ENCODE assay signal across 10 cellular contexts in genomic region chr12:26749781-26750180, GRCh38.
A peak's percentile ranks its signal among the peaks of the same experiment; 100 is the strongest.
DNase-seq lines count a peak whose midpoint lies in the region; ATAC-seq, FAIRE-seq and TF ChIP-seq lines count a peak whose summit lies in the region.
"Had no signal": no experiment of that assay in that cellular context is flagged by ENCODE, and none has a peak within 500 bp of the region (broad histone marks: within the 10 kb centered on the region; RNA-seq: fewer than 3 reads in every experiment).

No MANE protein-coding gene starts in this region.

- no peak overlapping the region for H2AFZ ChIP-seq in HepG2 (ENCODE audit: low read length)

- H3K27ac ChIP-seq in HepG2 (ENCODE audit: extremely low read length, insufficient read depth, low read length) (peak overlapping the region; percentile 33), right lobe of liver (peak overlapping the region in 1 of 3 donors; percentile 6), transverse colon (no peak overlapping the region)

- peaks cover 100% of the 10 kb centered on the region for H3K4me1 ChIP-seq in HepG2 (ENCODE audit: insufficient read depth, low read length)
- peaks cover 0 to 91% (median 40%) of the 10 kb centered on the region in 4 donors for H3K4me1 ChIP-seq in right lobe of liver
- peaks cover 0 to 28% (median 11%) of the 10 kb centered on the region in 4 donors for H3K4me1 ChIP-seq in transverse colon

- peak overlapping the region in 2 of 3 donors; percentile 52 to 75 for H3K27ac Mint-ChIP-seq in IgD-negative memory B cell

- no peak for FAIRE-seq in HepG2 (lab: Jason Lieb, UNC)
- FAIRE-seq: endometrium had no signal

- no TSS peak for BruUV-seq in HepG2 (replicated peaks; lab: Mats Ljungman, UMichigan)

- H3K36me3 ChIP-seq in HepG2 (replicated peaks in 1 of 2; ENCODE audit: control insufficient read depth in 1 of 2, insufficient read depth in 2 of 2, low read length in 2 of 2) = peaks cover 0 to 15% of the 10 kb centered on the region in 2 experiments; a peak in 2 of 5 replicates
- no peaks in the 10 kb centered on the region for H3K36me3 ChIP-seq in right lobe of liver
- H3K36me3 ChIP-seq in transverse colon = no peaks in the 10 kb centered on the region

- no peak overlapping the region for H3K4me3 ChIP-seq in HepG2 (replicated peaks in 1 of 3; ENCODE audit: insufficient read depth in 1 of 3, low read depth in 2 of 3, low read length in 3 of 3)
- H3K4me3 ChIP-seq in right lobe of liver = no peak overlapping the region
- no peak overlapping the region for H3K4me3 ChIP-seq in transverse colon

- CTCF ChIA-PET in HepG2 (lab: Yijun Ruan, JAX; ENCODE audit: low intra/inter-chr PET ratio, low total read pairs) = no interaction called here

- no peak overlapping the region; the same call in 1 of the 2 replicates for H3K4me2 ChIP-seq in HepG2 (ENCODE audit: low read depth, low read length)

- peaks cover 7% of the 10 kb centered on the region for H3K36me3 Mint-ChIP-seq in IgD-negative memory B cell
- H3K36me3 Mint-ChIP-seq: CD4-positive, CD25-positive, alpha-beta regulatory T cell had no signal

- H3K9me3 Mint-ChIP-seq in IgD-negative memory B cell = peaks cover 0 to 3% (median 0%) of the 10 kb centered on the region in 3 donors

- no peak for TF ChIP-seq POLR2A in HepG2 (IDR thresholded peaks at IDR 0.05; ENCODE audit: insufficient read depth in 1 of 2, low read depth in 2 of 2, low read length in 2 of 2)
- no peak for TF ChIP-seq POLR2A in right lobe of liver (IDR thresholded peaks at IDR 0.05)
- TF ChIP-seq POLR2A in transverse colon (IDR thresholded peaks at IDR 0.05) = no peak

- H3K4me3 Mint-ChIP-seq in IgD-negative memory B cell = peak overlapping the region in 2 of 4 donors; percentile 45 to 76

- H3K4me1 Mint-ChIP-seq in IgD-negative memory B cell = peaks cover 37 to 45% (median 39%) of the 10 kb centered on the region in 3 donors

- H4K20me1 ChIP-seq in HepG2 (ENCODE audit: insufficient read depth, low read length) = no peaks in the 10 kb centered on the region

- in situ Hi-C loops in HepG2 (cut with HindIII; ENCODE audit: extremely low pct_ligation_motif_present, low pct_unique_long_range_greater_than_20kb) (no loop called here), transverse colon (cut with MboI; ENCODE audit: low pct_ligation_motif_present in 1 of 4, low pct_unique_long_range_greater_than_20kb in 1 of 4, low sequenced_read_pairs in 3 of 4) (no loop called here)

- no peaks in the 10 kb centered on the region for H3K27me3 Mint-ChIP-seq in IgD-negative memory B cell
- H3K27me3 Mint-ChIP-seq: CD4-positive, CD25-positive, alpha-beta regulatory T cell had no signal

- TF ChIP-seq EP300 in HepG2 (IDR thresholded peaks at IDR 0.05; ENCODE audit: low read depth in 2 of 2, low read length in 2 of 2) = no peak
- TF ChIP-seq EP300 in HepG2 (CRISPR knock-in tag; IDR thresholded peaks at IDR 0.05; ENCODE audit: borderline replicate concordance) = no peak
- no peak for TF ChIP-seq EP300 in transverse colon (IDR thresholded peaks at IDR 0.05; ENCODE audit: low read depth)

- H3K9me3 ChIP-seq in HepG2 (ENCODE audit: low read length) = no peaks in the 10 kb centered on the region
- H3K9me3 ChIP-seq in right lobe of liver = no peaks in the 10 kb centered on the region
- H3K9me3 ChIP-seq in transverse colon = peaks cover 0 to under 1% of the 10 kb centered on the region in 2 donors

- POLR2A ChIA-PET in HepG2 (lab: Yijun Ruan, JAX) = interaction anchor here (0.9 to 1.4 kb wide), 2 partner anchors 13 kb away, joined by 3 to 7 read pairs; no protein-coding TSS in a partner anchor

- H3K27me3 ChIP-seq in HepG2 (ENCODE audit: control insufficient read depth in 1 of 2, insufficient read depth in 2 of 2, low read length in 2 of 2) (no peaks in the 10 kb centered on the region), right lobe of liver (no peaks in the 10 kb centered on the region), transverse colon (no peaks in the 10 kb centered on the region)

- H3K79me2 ChIP-seq in HepG2 (ENCODE audit: insufficient read depth, low read length) = peaks cover 77% of the 10 kb centered on the region

- no peak for TF ChIP-seq CTCF in HepG2 (CRISPR knock-in tag; IDR thresholded peaks at IDR 0.05)
- no peak for TF ChIP-seq CTCF in right lobe of liver (IDR thresholded peaks at IDR 0.05)
- no peak for TF ChIP-seq CTCF in transverse colon (IDR thresholded peaks at IDR 0.05)

- ATAC-seq in HepG2 (no peak), right lobe of liver (no peak), HG02678 (IDR thresholded peaks at IDR 0.05; ENCODE audit: unreplicated experiment) (peak; percentile 73)

- no peak for TF ChIP-seq RAD21 in HepG2 (CRISPR knock-in tag; IDR thresholded peaks at IDR 0.05)

- intact Hi-C loops in HepG2 (cut with micrococcal nuclease; ENCODE audit: unreplicated experiment) = no loop called here
- intact Hi-C loops in right lobe of liver (cut with DNase I) = no loop called here
- intact Hi-C loops in transverse colon (cut with DNase I; ENCODE audit: low total_unique reads) = no loop called here

- no peak overlapping the region for H3K9ac ChIP-seq in HepG2 (ENCODE audit: insufficient read depth, low read depth, low read length)

- DNase-seq in HepG2 (ENCODE audit: low spot score) (no peak), right lobe of liver (no peak), superior temporal gyrus (ENCODE audit: extremely low spot score) (peak; percentile 54), transverse colon (no peak), T-helper 1 cell (no peak)
- no peak for DNase-seq in stimulated activated CD4-positive, alpha-beta T cell treated with anti-CD3 and anti-CD28 coated beads, Interleukin-2, amount 100 ng/mL, for 48 hours

TF ChIP-seq in HepG2, 621 proteins besides CTCF, POLR2A, EP300 and RAD21 (continues in another document):
- TF ChIP-seq SOX5 (CRISPR knock-in tag; IDR thresholded peaks at IDR 0.05; ENCODE audit: borderline replicate concordance) = no peak
- no peak for TF ChIP-seq SNAPC2 (CRISPR knock-in tag; IDR thresholded peaks at IDR 0.05)
- no peak for TF ChIP-seq ZNF232 (CRISPR knock-in tag; IDR thresholded peaks at IDR 0.05; ENCODE audit: borderline replicate concordance)
- TF ChIP-seq ZNF782 (CRISPR knock-in tag; IDR thresholded peaks at IDR 0.05; ENCODE audit: borderline replicate concordance) = no peak
- no peak for TF ChIP-seq ARID3A (IDR thresholded peaks at IDR 0.05; ENCODE audit: low read depth, low read length)
- TF ChIP-seq MAFF (IDR thresholded peaks at IDR 0.05; ENCODE audit: low read depth, low read length) = peak; percentile 85
- TF ChIP-seq NFKBIZ (CRISPR knock-in tag; IDR thresholded peaks at IDR 0.05) = no peak
- TF ChIP-seq RFX1 (IDR thresholded peaks at IDR 0.05) = no peak
- no peak for TF ChIP-seq NONO (IDR thresholded peaks at IDR 0.05)
- TF ChIP-seq NONO (CRISPR knock-in tag; conservative IDR thresholded peaks at IDR 0.05) = no peak
- no peak for TF ChIP-seq HMG20B (CRISPR knock-in tag; conservative IDR thresholded peaks at IDR 0.05)
- no peak for TF ChIP-seq SOX6 (IDR thresholded peaks at IDR 0.05)
- TF ChIP-seq SOX6 (CRISPR knock-in tag; IDR thresholded peaks at IDR 0.05) = 0 out of 2 replicates have a peak, but pooled peaks have one; percentile 11
- no peak for TF ChIP-seq DR1 (CRISPR knock-in tag; IDR thresholded peaks at IDR 0.05)
- TF ChIP-seq, protein P1, sequence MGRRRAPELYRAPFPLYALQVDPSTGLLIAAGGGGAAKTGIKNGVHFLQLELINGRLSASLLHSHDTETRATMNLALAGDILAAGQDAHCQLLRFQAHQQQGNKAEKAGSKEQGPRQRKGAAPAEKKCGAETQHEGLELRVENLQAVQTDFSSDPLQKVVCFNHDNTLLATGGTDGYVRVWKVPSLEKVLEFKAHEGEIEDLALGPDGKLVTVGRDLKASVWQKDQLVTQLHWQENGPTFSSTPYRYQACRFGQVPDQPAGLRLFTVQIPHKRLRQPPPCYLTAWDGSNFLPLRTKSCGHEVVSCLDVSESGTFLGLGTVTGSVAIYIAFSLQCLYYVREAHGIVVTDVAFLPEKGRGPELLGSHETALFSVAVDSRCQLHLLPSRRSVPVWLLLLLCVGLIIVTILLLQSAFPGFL (CRISPR knock-in tag; IDR thresholded peaks at IDR 0.05) = no peak
- TF ChIP-seq YY1 (IDR thresholded peaks at IDR 0.05; ENCODE audit: insufficient read depth, insufficient replicate concordance, low read depth, low read length) = no peak
- no peak for TF ChIP-seq ZNF761 (CRISPR knock-in tag; conservative IDR thresholded peaks at IDR 0.05)
